ENCODE assay signal across 8 cellular contexts in the genomic region with DNA sequence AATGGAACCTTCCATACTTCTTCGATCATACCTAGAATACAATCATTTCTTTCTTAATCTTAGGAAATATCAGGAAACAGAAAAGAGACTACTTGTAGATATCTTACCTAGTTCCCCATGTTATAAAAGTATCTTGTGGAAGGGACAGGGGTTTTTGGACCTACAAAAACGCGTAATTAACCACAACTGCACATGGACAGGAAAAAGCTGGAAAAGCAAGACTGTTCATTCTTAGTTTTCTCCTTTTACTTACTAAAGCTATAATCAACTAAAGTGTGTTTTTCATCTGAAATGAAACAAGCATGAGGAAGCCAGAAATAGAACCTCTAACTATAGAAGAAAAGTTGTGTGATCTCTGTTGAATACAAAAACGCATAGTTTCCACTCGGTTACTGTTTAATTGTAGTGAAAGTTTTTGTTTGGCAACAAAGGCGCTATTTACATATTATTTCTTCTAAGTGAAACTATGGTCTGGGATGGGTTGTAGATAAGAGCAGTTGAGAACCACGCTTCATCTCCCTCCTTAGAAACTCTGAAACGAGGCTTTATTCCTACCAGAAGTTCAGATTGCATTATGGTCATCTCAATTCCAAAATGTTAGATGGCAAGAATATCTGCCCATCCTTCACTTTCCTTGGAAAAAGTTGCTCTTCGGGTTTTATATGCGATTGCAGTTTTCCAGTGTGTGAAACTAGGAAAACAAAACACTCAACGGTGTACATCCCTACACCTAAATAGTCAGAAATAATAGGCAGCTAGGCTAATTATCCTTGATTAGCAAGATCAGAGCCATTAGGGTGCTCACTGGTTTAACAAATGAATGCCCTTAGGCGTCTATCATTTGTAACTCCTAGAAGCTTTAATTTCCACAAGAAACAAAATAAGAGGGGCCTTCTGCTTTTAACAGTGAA. TPM values are rescaled to one million over a fixed set of nuclear protein-coding genes. Genes with fewer than 3 reads are reported as not detected.
A peak's percentile ranks its signal among the peaks of the same experiment; 100 is the strongest.
DNase-seq lines count a peak whose midpoint lies in the region; ATAC-seq, FAIRE-seq and TF ChIP-seq lines count a peak whose summit lies in the region.

No MANE protein-coding gene starts in this region.

- peaks cover 6% of the 10 kb centered on the region for H3K36me3 Mint-ChIP-seq in activated T-helper 17 cell treated with anti-CD3 and anti-CD28 coated beads, Interleukin-2, amount 50 U/mL, for 72 hours (ENCODE audit: low read depth)

- TF ChIP-seq POLR2A in HepG2 (IDR thresholded peaks at IDR 0.05; ENCODE audit: insufficient read depth in 1 of 2, low read depth in 2 of 2, low read length in 2 of 2), result no peak
- no peak for TF ChIP-seq POLR2A in uterus (IDR thresholded peaks at IDR 0.05)

- H3K4me1 Mint-ChIP-seq in activated T-helper 17 cell treated with anti-CD3 and anti-CD28 coated beads, Interleukin-2, amount 50 U/mL, for 72 hours, result peaks cover 25% of the 10 kb centered on the region

- peak overlapping the region; percentile 93 for H3K4me2 ChIP-seq in HepG2 (ENCODE audit: low read depth, low read length)

- FAIRE-seq in HepG2 (lab: Jason Lieb, UNC), result no peak

- H3K27ac Mint-ChIP-seq in activated T-helper 17 cell treated with anti-CD3 and anti-CD28 coated beads, Interleukin-2, amount 50 U/mL, for 72 hours, result peak overlapping the region; percentile 87

- peaks cover 39% of the 10 kb centered on the region for H3K79me2 ChIP-seq in HepG2 (ENCODE audit: insufficient read depth, low read length)

- H3K4me3 ChIP-seq in A673 (ENCODE audit: low read depth, low read length, poor library complexity, severe bottlenecking) (peak overlapping the region; percentile 67), HepG2 (replicated peaks in 1 of 3; ENCODE audit: insufficient read depth in 1 of 3, low read depth in 2 of 3, low read length in 3 of 3) (peak overlapping the region; percentile 84 to 94 (median 90)), uterus (peak overlapping the region; percentile 55 to 63)

- TF ChIP-seq RAD21 in HepG2 (CRISPR knock-in tag; IDR thresholded peaks at IDR 0.05), result no peak

- H3K9me3 ChIP-seq in A673 (ENCODE audit: low read depth, low read length, poor library complexity, severe bottlenecking) (no peaks in the 10 kb centered on the region), HepG2 (ENCODE audit: low read length) (no peaks in the 10 kb centered on the region), uterus (no peaks in the 10 kb centered on the region)

- no peaks in the 10 kb centered on the region for H3K9me3 Mint-ChIP-seq in activated T-helper 17 cell treated with anti-CD3 and anti-CD28 coated beads, Interleukin-2, amount 50 U/mL, for 72 hours

- H2AFZ ChIP-seq in HepG2 (ENCODE audit: low read length), result peak overlapping the region; percentile 88

- in situ Hi-C loops in HepG2 (cut with HindIII; ENCODE audit: extremely low pct_ligation_motif_present, low pct_unique_long_range_greater_than_20kb), result no loop called here

- H3K4me3 Mint-ChIP-seq in activated T-helper 17 cell treated with anti-CD3 and anti-CD28 coated beads, Interleukin-2, amount 50 U/mL, for 72 hours, result peak overlapping the region; percentile 92

- peaks cover 6% of the 10 kb centered on the region for H3K36me3 ChIP-seq in A673 (ENCODE audit: insufficient read depth, low read length, poor library complexity, severe bottlenecking)
- H3K36me3 ChIP-seq in HepG2 (replicated peaks in 1 of 2; ENCODE audit: control insufficient read depth in 1 of 2, insufficient read depth in 2 of 2, low read length in 2 of 2), result no peaks in the 10 kb centered on the region; a peak in 2 of 5 replicates
- no peaks in the 10 kb centered on the region for H3K36me3 ChIP-seq in uterus

- H3K4me1 ChIP-seq in A673 (ENCODE audit: insufficient read depth, low read length, poor library complexity, severe bottlenecking) (peaks cover 38% of the 10 kb centered on the region), HepG2 (ENCODE audit: insufficient read depth, low read length) (peaks cover 63% of the 10 kb centered on the region), uterus (no peaks in the 10 kb centered on the region)

- no peaks in the 10 kb centered on the region for H4K20me1 ChIP-seq in HepG2 (ENCODE audit: insufficient read depth, low read length)

- TF ChIP-seq CTCF in A673 (conservative IDR thresholded peaks at IDR 0.05; ENCODE audit: low read depth, low read length), result no peak
- no peak for TF ChIP-seq CTCF in HepG2 (CRISPR knock-in tag; IDR thresholded peaks at IDR 0.05)
- TF ChIP-seq CTCF in uterus (IDR thresholded peaks at IDR 0.05), result no peak

- CTCF ChIA-PET in A673 (lab: Charles Lee), result no interaction called here
- CTCF ChIA-PET in HepG2 (lab: Yijun Ruan, JAX; ENCODE audit: low intra/inter-chr PET ratio, low total read pairs), result no interaction called here

- peaks cover 49% of the 10 kb centered on the region for H3K27me3 Mint-ChIP-seq in activated T-helper 17 cell treated with anti-CD3 and anti-CD28 coated beads, Interleukin-2, amount 50 U/mL, for 72 hours

- POLR2A ChIA-PET in A673 (lab: Charles Lee; ENCODE audit: low non-redundant PET), result no interaction called here
- POLR2A ChIA-PET in HepG2 (lab: Yijun Ruan, JAX), result interaction anchor here (1.7 kb wide), 1 partner anchor 36 kb away, joined by 8 read pairs; no protein-coding TSS in a partner anchor

- peak overlapping the region; percentile 88 for H3K9ac ChIP-seq in HepG2 (ENCODE audit: insufficient read depth, low read depth, low read length)

- intact Hi-C loops in A673 (cut with micrococcal nuclease; ENCODE audit: unreplicated experiment), result loop anchor here (5.0 kb wide), 1 partner anchor 95 kb away; no protein-coding TSS in a partner anchor
- intact Hi-C loops in HepG2 (cut with micrococcal nuclease; ENCODE audit: unreplicated experiment), result loop anchor here (2.0 kb wide), 2 partner anchors 37 to 95 kb away; no protein-coding TSS in a partner anchor
- intact Hi-C loops in uterus (cut with DNase I; ENCODE audit: low total_unique reads), result no loop called here

- DNase-seq in A673 (ENCODE audit: low spot score) (no peak), HepG2 (ENCODE audit: low spot score) (no peak), uterus (no peak), NCI-H146 treated with DMSO at 0.1 percent for 48 hours (lab: John Stamatoyannopoulos, UW; ENCODE audit: unreplicated experiment) (no peak), AML-193 (lab: John Stamatoyannopoulos, UW) (no peak)

- peak; percentile 27 for ATAC-seq in GM21825 (IDR thresholded peaks at IDR 0.05; ENCODE audit: unreplicated experiment)
- peak; percentile 25 for ATAC-seq in activated T-helper 17 cell treated with anti-CD3 and anti-CD28 coated beads, Interleukin-2, amount 50 U/mL, for 72 hours (replicated peaks)
- no peak; the same call in 2 of the 3 replicates for ATAC-seq in HepG2
- no peak for ATAC-seq in GM19395 (IDR thresholded peaks at IDR 0.05; ENCODE audit: unreplicated experiment)

- H3K27ac ChIP-seq in A673 (ENCODE audit: low read depth, low read length, poor library complexity, severe bottlenecking), result peak overlapping the region; percentile 91
- H3K27ac ChIP-seq in HepG2 (ENCODE audit: extremely low read length, insufficient read depth, low read length), result peak overlapping the region; percentile 56
- peak overlapping the region; percentile 46 to 51 for H3K27ac ChIP-seq in uterus

- H3K27me3 ChIP-seq in A673 (replicated peaks; ENCODE audit: insufficient read depth, low read depth, low read length, poor library complexity) (no peaks in the 10 kb centered on the region), HepG2 (ENCODE audit: control insufficient read depth in 1 of 2, insufficient read depth in 2 of 2, low read length in 2 of 2) (peaks cover 0 to 4% of the 10 kb centered on the region in 2 experiments; a peak in 1 of 5 replicates), uterus (no peaks in the 10 kb centered on the region)

- TF ChIP-seq EP300 in HepG2 (IDR thresholded peaks at IDR 0.05; ENCODE audit: low read depth in 2 of 2, low read length in 2 of 2) (no peak), HepG2 (CRISPR knock-in tag; IDR thresholded peaks at IDR 0.05; ENCODE audit: borderline replicate concordance) (no peak)

- 12% methylated on average over 12 of the region's 12 CpGs for WGBS in HepG2 (ENCODE audit: low lambda C conversion rate)

- BruUV-seq in A673 (replicated peaks; lab: Mats Ljungman, UMichigan) (TSS peak; percentile 51), HepG2 (replicated peaks; lab: Mats Ljungman, UMichigan) (TSS peak; percentile 54)

TF ChIP-seq in HepG2, 621 proteins besides CTCF, POLR2A, EP300 and RAD21 (continues in another document):
- TF ChIP-seq ZNF367 (CRISPR knock-in tag; IDR thresholded peaks at IDR 0.05; ENCODE audit: borderline replicate concordance) (0 out of 2 replicates have a peak, but pooled peaks have one; percentile 5), ZNF501 (CRISPR knock-in tag; IDR thresholded peaks at IDR 0.05) (no peak), ZNF446 (CRISPR knock-in tag; IDR thresholded peaks at IDR 0.05) (0 out of 2 replicates have a peak, but pooled peaks have one; percentile 7), ZNF549 (CRISPR knock-in tag; IDR thresholded peaks at IDR 0.05) (no peak)

RNA-seq across cellular contexts. Expression of a gene that starts 1.1 kb away (rescaled TPM):
- total RNA-seq in A673 (2021) (185 and 195 TPM in 2 replicates), HepG2 (2016; rRNA removed; fragmentation: Illumina TruSeq; extraction: Trizol) (75.5 and 142 TPM in 2 replicates), uterus (100 to 1,000 TPM in 1 of 4 donors, 10 to 100 TPM in 3; 23.6 to 221 (median 59.7) TPM)
- 10 to 100 TPM; 21.3 to 68.8 TPM for total RNA-seq in activated T-helper 17 cell treated with anti-CD3 and anti-CD28 coated beads, Interleukin-2, amount 50 U/mL, for 72 hours
- 5.6 and 7.0 TPM in 2 replicates for total RNA-seq in HepG2 (2016; cell fraction: cytosol; rRNA removed; fragmentation: Illumina TruSeq; extraction: Trizol; ENCODE audit: low read depth)
- total RNA-seq in HepG2 (2016; cell fraction: insoluble cytoplasmic fraction; rRNA removed; fragmentation: Illumina TruSeq; extraction: Trizol), result 72.9 and 129 TPM in 2 replicates
- total RNA-seq in HepG2 (2016; cell fraction: membrane; rRNA removed; fragmentation: Illumina TruSeq; extraction: Trizol), result 13.3 and 15.4 TPM in 2 replicates
- 33.0 and 33.1 TPM in 2 replicates for total RNA-seq in HepG2 (2016; cell fraction: nucleus; rRNA removed; fragmentation: Illumina TruSeq; extraction: Trizol)
- 7.8 and 8.0 TPM in 2 replicates for polyA plus RNA-seq in HepG2 (2011; rRNA removed)
- polyA plus RNA-seq in HepG2 (2011; cell fraction: cytosol; rRNA removed), result 3.9 and 5.8 TPM in 2 replicates
- 5.0 and 7.8 TPM in 2 replicates for polyA plus RNA-seq in HepG2 (2011; cell fraction: nucleus; rRNA removed)
- polyA plus RNA-seq in HepG2 (2012), result 20.1 and 29.8 TPM in 2 replicates
- 2.8 and 5.4 TPM in 2 replicates for polyA plus RNA-seq in HepG2 (2016; cell fraction: cytosol; fragmentation: Illumina TruSeq; extraction: Trizol; ENCODE audit: low read depth)
- 42.2 and 43.3 TPM in 2 replicates for polyA plus RNA-seq in HepG2 (2016; cell fraction: insoluble cytoplasmic fraction; fragmentation: Illumina TruSeq; extraction: Trizol; ENCODE audit: low read depth)
- 6.0 and 6.1 TPM in 2 replicates for polyA plus RNA-seq in HepG2 (2016; cell fraction: membrane; fragmentation: Illumina TruSeq; extraction: Trizol; ENCODE audit: low read depth)
- 16.8 and 16.9 TPM in 2 replicates for polyA plus RNA-seq in HepG2 (2016; cell fraction: nucleus; fragmentation: Illumina TruSeq; extraction: Trizol; ENCODE audit: insufficient read depth, low read depth)
- polyA minus RNA-seq in HepG2 (2011; rRNA and poly(A)+ RNA removed; ENCODE audit: low replicate concordance), result 0.49 and 19.4 TPM in 2 replicates
- polyA minus RNA-seq in HepG2 (2011; cell fraction: cytosol; rRNA and poly(A)+ RNA removed), result 29.5 and 39.7 TPM in 2 replicates
- 30.2 and 33.6 TPM in 2 replicates for polyA minus RNA-seq in HepG2 (2011; cell fraction: nucleus; rRNA and poly(A)+ RNA removed)

Comparison
In these comparisons a context has a peak if more than half of its experiments do, and no peak if none do; other contexts are left out.
1. ATAC-seq: peak in GM21825 (single experiment) and activated T-helper 17 cell treated with anti-CD3 and anti-CD28 coated beads, Interleukin-2, amount 50 U/mL, for 72 hours (single experiment); none in HepG2 (single experiment) and GM19395 (single experiment).
2. Peak in every context shown above with its lines, with median percentiles within 50 percentile points of each other: H3K27ac ChIP-seq and H3K4me3 ChIP-seq.